ENCODE assay signal across 10 cellular contexts in the genomic region with DNA sequence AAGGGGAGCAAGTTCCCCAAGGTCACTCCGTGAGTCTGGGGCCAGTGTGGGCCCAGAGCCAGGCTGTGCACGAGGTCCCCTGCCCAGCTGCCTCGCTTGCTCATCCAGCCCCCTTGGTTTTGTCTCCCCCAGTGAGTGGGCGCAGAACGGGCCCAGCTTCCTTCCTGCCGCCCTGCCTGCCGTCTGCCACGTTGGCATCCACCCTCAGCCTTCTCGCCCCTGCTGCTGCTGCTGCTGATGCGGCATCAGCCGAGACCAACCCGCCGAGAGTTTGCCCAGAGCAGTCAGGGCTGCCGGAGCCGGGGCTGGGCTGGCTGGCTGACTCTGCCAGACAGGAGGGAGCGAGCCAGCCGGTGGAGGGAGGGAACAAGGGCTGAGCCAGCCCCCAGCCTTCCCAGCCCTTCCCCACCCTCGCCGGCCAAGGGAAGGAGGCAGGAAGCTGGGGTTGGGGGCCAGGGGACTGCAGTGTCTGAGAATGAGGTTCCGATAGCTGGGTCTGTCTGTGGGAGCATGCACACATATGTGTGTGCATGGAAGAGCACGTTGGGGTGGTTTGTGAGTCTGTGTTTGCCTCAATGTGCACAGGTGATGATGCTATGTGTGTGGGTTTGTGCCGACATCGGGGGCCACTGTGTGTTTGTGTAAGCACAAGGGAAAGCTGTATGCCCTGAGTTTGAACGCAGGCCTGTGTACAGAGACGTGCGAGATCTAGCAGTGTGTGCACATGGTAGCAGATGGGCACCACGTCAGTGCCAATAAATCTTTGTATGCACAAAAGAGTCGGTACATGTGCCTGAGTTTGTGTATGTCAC. TPM values are rescaled to one million over a fixed set of nuclear protein-coding genes. Genes with fewer than 3 reads are reported as not detected.
DNase-seq lines count a peak whose midpoint lies in the region; ATAC-seq and TF ChIP-seq lines count a peak whose summit lies in the region.
"Had no signal": no experiment of that assay in that cellular context is flagged by ENCODE, and none has a peak within 500 bp of the region (broad histone marks: within the 10 kb centered on the region; RNA-seq: fewer than 3 reads in every experiment).

No MANE protein-coding gene starts in this region.

- ATAC-seq in activated T-cell treated with anti-CD3 and anti-CD28 coated beads, Interleukin-2, amount 50 U/mL, for 4 hours = peak; percentile 11 to 15
- ATAC-seq in Right ventricle myocardium superior (ENCODE audit: poor library complexity) (peak; percentile 19), GM19023 (IDR thresholded peaks at IDR 0.05; ENCODE audit: unreplicated experiment) (no peak)

- no peak for TF ChIP-seq POLR2A in lower leg skin (IDR thresholded peaks at IDR 0.05)

- peak overlapping the region; percentile 33 for H3K4me3 ChIP-seq in Jurkat, Clone E6-1 (ENCODE audit: low read length)
- no peak overlapping the region for H3K4me3 ChIP-seq in lower leg skin (ENCODE audit: low read depth, poor library complexity, severe bottlenecking)
- H3K4me3 ChIP-seq: SJSA1 had no signal

- no peak for TF ChIP-seq CTCF in lower leg skin (IDR thresholded peaks at IDR 0.05)

- no peaks in the 10 kb centered on the region for H3K27me3 Mint-ChIP-seq in activated T-cell treated with anti-CD3 and anti-CD28 coated beads, Interleukin-2, amount 50 U/mL, for 4 hours (ENCODE audit: low read depth)
- H3K27me3 Mint-ChIP-seq: memory B cell had no signal

- 17 to 20% methylated on average over 23 to 28 of the region's 28 CpGs for WGBS in lower leg skin, 2 donors

- DNase-seq in Jurkat, Clone E6-1 (ENCODE audit: low read depth, low spot score) = no peak
- DNase-seq in activated T-cell treated with anti-CD3 and anti-CD28 coated beads, Interleukin-2, amount 50 U/mL, for 4 hours = peak; percentile 59
- DNase-seq in Right ventricle myocardium superior (peak; percentile 70), iPS-NIHi11 (ENCODE audit: low spot score) (no peak), NCI-H1930 (lab: John Stamatoyannopoulos, UW) (no peak), lower leg skin (ENCODE audit: low spot score in 2 of 2) (no peak)
- DNase-seq in stimulated activated CD4-positive, alpha-beta T cell treated with anti-CD3 and anti-CD28 coated beads, Interleukin-1b, Interleukin-23, amount 100 ng/mL, for 4 hours (ENCODE audit: low read depth in 2 of 2) = peak; percentile 42 to 44

- intact Hi-C loops in Right ventricle myocardium superior (cut with DNase I) (no loop called here), lower leg skin (cut with DNase I; ENCODE audit: low total_unique reads) (no loop called here)

- peak overlapping the region; percentile 89 for H3K4me3 Mint-ChIP-seq in activated T-cell treated with anti-CD3 and anti-CD28 coated beads, Interleukin-2, amount 50 U/mL, for 4 hours
- H3K4me3 Mint-ChIP-seq: memory B cell had no signal

- H3K36me3 Mint-ChIP-seq in activated T-cell treated with anti-CD3 and anti-CD28 coated beads, Interleukin-2, amount 50 U/mL, for 4 hours (ENCODE audit: insufficient read depth) = no peaks in the 10 kb centered on the region
- H3K36me3 Mint-ChIP-seq: memory B cell had no signal

- H3K4me1 Mint-ChIP-seq in activated T-cell treated with anti-CD3 and anti-CD28 coated beads, Interleukin-2, amount 50 U/mL, for 4 hours (ENCODE audit: low read depth) = peaks cover 73% of the 10 kb centered on the region

- H3K9me3 Mint-ChIP-seq in activated T-cell treated with anti-CD3 and anti-CD28 coated beads, Interleukin-2, amount 50 U/mL, for 4 hours = no peaks in the 10 kb centered on the region
- H3K9me3 Mint-ChIP-seq: memory B cell had no signal

RNA-seq across cellular contexts. Expression of gene WASF2, which starts 31.6 kb away (rescaled TPM):
- 41.8 TPM for polyA plus RNA-seq in Jurkat, Clone E6-1 (2012; ENCODE audit: insufficient read depth, insufficient read length)
- total RNA-seq in activated T-cell treated with anti-CD3 and anti-CD28 coated beads, Interleukin-2, amount 50 U/mL, for 4 hours = 10 to 100 TPM; 82.2 to 98.7 (median 87.1) TPM
- total RNA-seq in Right ventricle myocardium superior (49.3 TPM), lower leg skin (10 to 100 TPM; 53.8 to 76.6 (median 70.3) TPM)

Comparison
In these comparisons a context has a peak if more than half of its experiments do, and no peak if none do; other contexts are left out.
1. DNase-seq: peak in activated T-cell treated with anti-CD3 and anti-CD28 coated beads, Interleukin-2, amount 50 U/mL, for 4 hours (single experiment), Right ventricle myocardium superior (single experiment) and stimulated activated CD4-positive, alpha-beta T cell treated with anti-CD3 and anti-CD28 coated beads, Interleukin-1b, Interleukin-23, amount 100 ng/mL, for 4 hours (2 of 2); none in Jurkat, Clone E6-1 (single experiment), iPS-NIHi11 (single experiment), NCI-H1930 (0 of 2) and lower leg skin (0 of 2).